ENCODE assay signal across 17 cellular contexts in the genomic region with DNA sequence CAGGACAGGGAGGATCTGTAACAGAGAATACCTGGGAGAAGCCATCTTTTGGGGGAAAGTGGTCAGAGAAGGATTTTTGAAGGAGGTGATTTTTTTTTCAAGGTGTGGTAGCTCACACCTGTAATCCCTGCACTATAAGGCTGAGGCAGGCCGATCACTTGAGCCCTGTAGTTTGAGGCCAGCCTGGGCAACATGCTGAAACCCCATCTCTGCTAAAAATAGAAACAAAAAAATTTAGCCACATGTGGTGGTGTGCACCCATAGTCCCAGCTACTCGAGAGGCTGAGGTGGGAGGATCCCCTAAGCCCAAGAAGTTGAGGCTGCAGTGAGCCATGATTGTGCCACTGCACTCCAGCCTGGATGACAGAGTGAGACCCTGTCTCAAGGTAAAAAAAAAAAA.
"Had no signal": no experiment of that assay in that cellular context is flagged by ENCODE, and none has a peak within 500 bp of the region (broad histone marks: within the 10 kb centered on the region; RNA-seq: fewer than 3 reads in every experiment).

No MANE protein-coding gene starts in this region.

- H3K36me3 ChIP-seq: brain microvascular endothelial cell, gastrocnemius medialis, heart left ventricle, lower lobe of right lung, neural progenitor cell, pancreas, sigmoid colon, spleen had no signal

- H3K4me1 Mint-ChIP-seq: endodermal cell, immature natural killer cell, T-cell had no signal

- H3K27ac ChIP-seq: brain microvascular endothelial cell, heart left ventricle, lower lobe of right lung, neural progenitor cell, pancreas, sigmoid colon, spleen had no signal

- ATAC-seq: gastrocnemius medialis, heart left ventricle, lower lobe of right lung, pancreas, T-cell had no signal

- H3K4me3 ChIP-seq: gastrocnemius medialis, heart left ventricle, lower lobe of right lung, neural progenitor cell, pancreas, sigmoid colon, spleen had no signal

- H3K27me3 Mint-ChIP-seq: activated naive CD8-positive, alpha-beta T cell; T-cell had no signal

- H3K4me3 Mint-ChIP-seq: activated naive CD8-positive, alpha-beta T cell; endodermal cell; immature natural killer cell; neural progenitor cell; T-cell had no signal

- H2AFZ ChIP-seq: neural progenitor cell had no signal

- H3K9me3 Mint-ChIP-seq: immature natural killer cell, neural progenitor cell, T-cell had no signal

- H3K9me3 ChIP-seq: gastrocnemius medialis, heart left ventricle, lower lobe of right lung, pancreas, sigmoid colon, SK-N-SH, spleen had no signal

- H3K27me3 ChIP-seq: brain microvascular endothelial cell, gastrocnemius medialis, heart left ventricle, neural progenitor cell, pancreas, sigmoid colon, spleen had no signal

- H3K4me1 ChIP-seq: neural progenitor cell, pancreas had no signal

- H3K4me2 ChIP-seq: neural progenitor cell, SK-N-SH had no signal

- H3K27ac Mint-ChIP-seq: activated naive CD8-positive, alpha-beta T cell; endodermal cell; immature natural killer cell; neural progenitor cell; T-cell had no signal

- DNase-seq: activated CD4-positive, CD25-positive, alpha-beta regulatory T cell treated with anti-CD3 and anti-CD28 coated beads, Interleukin-2, amount 50 U/mL, for 72 hours; activated effector memory CD4-positive, alpha-beta T cell treated with Interleukin-2 at 50 U/mL for 16 hours; anterior cingulate cortex; endodermal cell; gastrocnemius medialis; heart left ventricle; immature natural killer cell; lower lobe of right lung; pancreas; sigmoid colon; SK-N-SH; spleen; stimulated activated CD4-positive, alpha-beta T cell treated with anti-CD3 and anti-CD28 coated beads, Interleukin-1b, Interleukin-23, amount 100 ng/mL, for 48 hours; T-cell had no signal

- H3K9ac ChIP-seq: neural progenitor cell, SK-N-SH had no signal
